In genomic region chr4:44725861-44726820, GRCh38 we compare ENCODE assay signal across 1 cellular context.
TF ChIP-seq lines count a peak whose summit lies in the region.

GNPDA2 (minus strand) TSS chr4:44726556; CDS start chr4:44722207, 4,349 bp downstream.

TF ChIP-seq in K562, 482 proteins besides CTCF, POLR2A, EP300 and RAD21 (continued from another document):
- TF ChIP-seq KLF10 (CRISPR knock-in tag; IDR thresholded peaks at IDR 0.05): no peak
- TF ChIP-seq HOMEZ (CRISPR knock-in tag; IDR thresholded peaks at IDR 0.05): no peak
- TF ChIP-seq FOXJ3 (CRISPR knock-in tag; IDR thresholded peaks at IDR 0.05): no peak
- no peak for TF ChIP-seq TGIF2 (CRISPR knock-in tag; IDR thresholded peaks at IDR 0.05)
- peak; percentile 60 for TF ChIP-seq ETV1 (tag; conservative IDR thresholded peaks at IDR 0.05; ENCODE audit: low read depth)
- TF ChIP-seq SAP30 (IDR thresholded peaks at IDR 0.05; ENCODE audit: borderline replicate concordance, insufficient read depth, low read depth, low read length, poor library complexity, severe bottlenecking): no peak
- no peak; a peak in 1 of 4 replicates for TF ChIP-seq SRF (CRISPR knock-in tag; IDR thresholded peaks at IDR 0.05)
- TF ChIP-seq GTF2E2 (tag; IDR thresholded peaks at IDR 0.05): no peak
- no peak for TF ChIP-seq IRF1 (CRISPR knock-in tag; IDR thresholded peaks at IDR 0.05; ENCODE audit: borderline replicate concordance)
- TF ChIP-seq, protein P1, sequence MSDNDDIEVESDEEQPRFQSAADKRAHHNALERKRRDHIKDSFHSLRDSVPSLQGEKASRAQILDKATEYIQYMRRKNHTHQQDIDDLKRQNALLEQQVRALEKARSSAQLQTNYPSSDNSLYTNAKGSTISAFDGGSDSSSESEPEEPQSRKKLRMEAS (CRISPR knock-in tag; IDR thresholded peaks at IDR 0.05): peak; percentile 53
- no peak for TF ChIP-seq ZNF668 (CRISPR knock-in tag; IDR thresholded peaks at IDR 0.05)
